In genomic region chr15:45378913-45379262, GRCh38 we compare ENCODE assay signal across 8 cellular contexts. TPM values are rescaled to one million over a fixed set of nuclear protein-coding genes. Genes with fewer than 3 reads are reported as not detected.
DNase-seq lines count a peak whose midpoint lies in the region; ATAC-seq, FAIRE-seq and TF ChIP-seq lines count a peak whose summit lies in the region.

No MANE protein-coding gene starts in this region.

- TF ChIP-seq CTCF in GM23338 (conservative IDR thresholded peaks at IDR 0.05; ENCODE audit: low read depth in 2 of 2), result no peak

- H3F3A ChIP-seq in GM23338 (replicated peaks; ENCODE audit: low read depth), result no peaks in the 10 kb centered on the region

- H3K4me1 Mint-ChIP-seq in GM23338, result peaks cover 18% of the 10 kb centered on the region
- H3K4me1 Mint-ChIP-seq in activated naive CD8-positive, alpha-beta T cell (ENCODE audit: low read depth), result peaks cover 20% of the 10 kb centered on the region

- no peak; the same call in 1 of the 2 replicates for TF ChIP-seq POLR2A in GM12891 (IDR thresholded peaks at IDR 0.05; ENCODE audit: low read depth, low read length)

- H3K27me3 Mint-ChIP-seq in GM23338 (ENCODE audit: insufficient read depth, low read depth, poor library complexity), result peaks cover 44% of the 10 kb centered on the region
- H3K27me3 Mint-ChIP-seq in activated naive CD8-positive, alpha-beta T cell, result peaks cover 21% of the 10 kb centered on the region

- peak; percentile 27 for DNase-seq in GM23338 (ENCODE audit: low spot score)
- DNase-seq in HEK293T (ENCODE audit: extremely low spot score), result no peak
- no peak for DNase-seq in HCEC 1CT
- DNase-seq in GM12891 (ENCODE audit: insufficient read length, low spot score), result no peak

- H3K9ac ChIP-seq in iPS-18a (ENCODE audit: low read length) (no peak overlapping the region), skeletal muscle tissue (ENCODE audit: low read depth in 1 of 3, low read length in 3 of 3) (peak overlapping the region; percentile 69 to 88 (median 76))

- H3K4me2 ChIP-seq in GM23338, result peak overlapping the region; percentile 99

- CTCF ChIA-PET in HEK293T (lab: Yijun Ruan, JAX), result no interaction called here

- no peaks in the 10 kb centered on the region for H3K9me2 ChIP-seq in GM23338 (ENCODE audit: insufficient read depth)

- no peaks in the 10 kb centered on the region for H3K79me2 ChIP-seq in GM23338 (replicated peaks; ENCODE audit: insufficient read depth)

- H3K27ac Mint-ChIP-seq in GM23338, result no peak overlapping the region
- H3K27ac Mint-ChIP-seq in activated naive CD8-positive, alpha-beta T cell, result no peak overlapping the region

- no peak for FAIRE-seq in GM12891 (lab: Jason Lieb, UNC)

- ATAC-seq in GM23338 (no peak), HG03469 (IDR thresholded peaks at IDR 0.05; ENCODE audit: unreplicated experiment) (no peak)

- H3K9me3 ChIP-seq in iPS-18a (ENCODE audit: control insufficient read depth, low read depth, low read length), result no peaks in the 10 kb centered on the region
- no peaks in the 10 kb centered on the region for H3K9me3 ChIP-seq in skeletal muscle tissue (ENCODE audit: control insufficient read depth in 3 of 3, low read length in 3 of 3)

- H3K4me3 Mint-ChIP-seq in GM23338, result peak overlapping the region; percentile 72
- H3K4me3 Mint-ChIP-seq in activated naive CD8-positive, alpha-beta T cell, result peak overlapping the region; percentile 72

- H3K36me3 ChIP-seq in GM23338 (ENCODE audit: insufficient read depth) (no peaks in the 10 kb centered on the region), iPS-18a (ENCODE audit: control insufficient read depth, low read depth, low read length) (no peaks in the 10 kb centered on the region), skeletal muscle tissue (ENCODE audit: control insufficient read depth in 3 of 3, insufficient read depth in 3 of 3, low read length in 3 of 3) (peaks cover 8 to 13% (median 9%) of the 10 kb centered on the region in 3 donors)

- no peaks in the 10 kb centered on the region; the same call in 2 of the 3 replicates for H3K36me3 Mint-ChIP-seq in GM23338 (ENCODE audit: low read depth)
- no peaks in the 10 kb centered on the region for H3K36me3 Mint-ChIP-seq in activated naive CD8-positive, alpha-beta T cell

- H3K27me3 ChIP-seq in GM23338 (ENCODE audit: insufficient read depth), result peaks cover 67% of the 10 kb centered on the region
- peaks cover 60% of the 10 kb centered on the region for H3K27me3 ChIP-seq in iPS-18a (ENCODE audit: control insufficient read depth, insufficient read depth, low read length)
- peaks cover 0 to 3% (median 0%) of the 10 kb centered on the region in 3 donors for H3K27me3 ChIP-seq in skeletal muscle tissue (ENCODE audit: control insufficient read depth in 3 of 3, insufficient read depth in 3 of 3, low read length in 3 of 3)

- H4K20me1 ChIP-seq in GM23338 (replicated peaks; ENCODE audit: insufficient read depth), result 0 out of 2 replicates have a peak, but pooled peaks cover 2% of the 10 kb centered on the region

- peak overlapping the region; percentile 100 for H2AFZ ChIP-seq in GM23338

- POLR2A ChIA-PET in HEK293T (lab: Yijun Ruan, JAX), result no interaction called here

- H3K4me3 ChIP-seq in GM23338 (peak overlapping the region; percentile 93), iPS-18a (ENCODE audit: low read length) (peak overlapping the region; percentile 82), skeletal muscle tissue (ENCODE audit: low read length in 3 of 3) (peak overlapping the region; percentile 77 to 91 (median 83))

- H3K4me1 ChIP-seq in GM23338 (ENCODE audit: insufficient read depth), result peaks cover 9% of the 10 kb centered on the region; the same call in 1 of the 2 replicates
- no peaks in the 10 kb centered on the region for H3K4me1 ChIP-seq in iPS-18a (ENCODE audit: control insufficient read depth, low read depth, low read length)
- H3K4me1 ChIP-seq in skeletal muscle tissue (ENCODE audit: control insufficient read depth in 3 of 3, insufficient read depth in 3 of 3, low read length in 3 of 3), result peaks cover 15 to 24% (median 17%) of the 10 kb centered on the region in 3 donors

- H3K27ac ChIP-seq in GM23338 (ENCODE audit: low read depth), result no peak overlapping the region
- no peak overlapping the region for H3K27ac ChIP-seq in iPS-18a (ENCODE audit: low read length)
- H3K27ac ChIP-seq in skeletal muscle tissue (ENCODE audit: low read depth, low read length), result peak overlapping the region; percentile 80

- no peaks in the 10 kb centered on the region; the same call in 2 of the 3 replicates for H3K9me3 Mint-ChIP-seq in GM23338
- H3K9me3 Mint-ChIP-seq in activated naive CD8-positive, alpha-beta T cell (ENCODE audit: low read depth), result no peaks in the 10 kb centered on the region

TF ChIP-seq in GM23338, 12 proteins besides CTCF, POLR2A, EP300 and RAD21:
- TF ChIP-seq EZH2phosphoT487 (IDR thresholded peaks at IDR 0.05; ENCODE audit: unreplicated experiment) (no peak), STAT1 (IDR thresholded peaks at IDR 0.05; ENCODE audit: unreplicated experiment) (no peak), JUNB (IDR thresholded peaks at IDR 0.05; ENCODE audit: unreplicated experiment) (no peak), ETS1 (IDR thresholded peaks at IDR 0.05) (no peak), EZH2 (IDR thresholded peaks at IDR 0.05; ENCODE audit: low read depth, unreplicated experiment) (no peak), ZNF331 (CRISPR knock-in tag; IDR thresholded peaks at IDR 0.05; ENCODE audit: low read depth) (no peak)

TF ChIP-seq in HEK293T, 16 proteins besides CTCF, POLR2A, EP300 and RAD21:
- TF ChIP-seq FOXA1 (IDR thresholded peaks at IDR 0.05) (no peak), SUZ12 (IDR thresholded peaks at IDR 0.05) (no peak), SP1 (IDR thresholded peaks at IDR 0.05) (no peak), FOXK2 (IDR thresholded peaks at IDR 0.05) (no peak), HDGF (IDR thresholded peaks at IDR 0.05; ENCODE audit: borderline replicate concordance) (no peak), PKNOX1 (IDR thresholded peaks at IDR 0.05) (no peak), CTBP1 (IDR thresholded peaks at IDR 0.05; ENCODE audit: borderline replicate concordance) (no peak), ELF4 (IDR thresholded peaks at IDR 0.05) (no peak)

TF ChIP-seq in GM12891, 5 proteins besides CTCF, POLR2A, EP300 and RAD21:
- no peak for TF ChIP-seq POLR2AphosphoS5 (IDR thresholded peaks at IDR 0.05; ENCODE audit: low read depth, low read length)
- TF ChIP-seq POU2F2 (IDR thresholded peaks at IDR 0.05; ENCODE audit: low read depth, low read length), result no peak
- no peak for TF ChIP-seq TAF1 (IDR thresholded peaks at IDR 0.05; ENCODE audit: low read depth, low read length)

RNA-seq across cellular contexts. Expression of gene GATM, which starts 0.5 kb away (rescaled TPM):
- 17.5 and 21.6 TPM in 2 replicates for total RNA-seq in GM23338 (2014; rRNA removed; shearing (Covaris generic))
- polyA plus RNA-seq in GM23338 (2016; fragmentation: Nextera tagmentation; extraction: Ambion mirVana), result 8.5 and 9.1 TPM in 2 replicates
- 309 TPM for total RNA-seq in skeletal muscle tissue
- 66.5 TPM for polyA plus RNA-seq in GM12891 (2012; ENCODE audit: low read depth, missing spikeins)

Comparison
In these comparisons a context has a peak if more than half of its experiments do, and no peak if none do; other contexts are left out.
1. RNA of gene GATM, which starts 0.5 kb away (total RNA-seq): 309 TPM in skeletal muscle tissue (single experiment); 17.5 to 21.6 TPM in GM23338; every median in the first group is over 10 times any median in the second.
2. Peak in every context shown above with its lines, with median percentiles within 50 percentile points of each other: H3K4me3 ChIP-seq.